ENCODE assay signal across 8 cellular contexts in the genomic region with DNA sequence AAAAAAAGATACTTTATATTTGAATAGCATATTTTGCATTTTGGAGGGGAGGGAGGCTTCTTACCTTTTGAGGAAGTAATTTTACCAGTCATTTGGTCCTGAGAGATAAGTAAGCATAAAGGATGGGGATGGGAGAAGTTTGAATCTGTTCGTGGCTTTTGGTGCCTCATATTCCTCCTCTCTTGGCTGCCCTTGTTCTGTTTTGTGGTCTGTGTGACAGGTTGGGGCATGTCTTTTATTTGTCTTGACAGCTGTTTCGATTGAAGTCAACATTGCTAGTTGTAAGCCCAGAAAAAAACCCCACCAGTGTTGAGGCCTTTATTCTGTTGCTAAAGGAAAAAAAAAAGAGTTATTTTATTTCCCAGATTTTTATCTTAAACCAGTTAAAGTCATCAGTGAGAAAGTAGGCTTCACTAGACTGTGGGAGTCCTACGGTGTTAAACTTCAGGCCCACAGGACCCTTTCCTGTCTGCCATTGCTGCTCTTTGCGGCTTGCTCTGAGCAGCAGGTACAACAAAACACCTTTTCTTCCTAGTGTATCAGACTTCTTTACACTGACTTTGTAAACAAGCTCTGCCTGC. TPM values are rescaled to one million over a fixed set of nuclear protein-coding genes. Genes with fewer than 3 reads are reported as not detected.
DNase-seq lines count a peak whose midpoint lies in the region; ATAC-seq and TF ChIP-seq lines count a peak whose summit lies in the region.

No MANE protein-coding gene starts in this region.

- no peak overlapping the region for H2AFZ ChIP-seq in MM.1S (ENCODE audit: low read length)
- H2AFZ ChIP-seq in mesenchymal stem cell (ENCODE audit: low read depth, low read length) = no peak overlapping the region
- H2AFZ ChIP-seq in GM23248 = no peak overlapping the region

- intact Hi-C loops in lower lobe of right lung (cut with DNase I) = no loop called here

- peaks cover 59% of the 10 kb centered on the region for H3F3A ChIP-seq in MM.1S (ENCODE audit: insufficient read depth, low read length)
- H3F3A ChIP-seq in GM23248 (ENCODE audit: insufficient read depth) = 0 out of 2 replicates have a peak, but pooled peaks cover 4% of the 10 kb centered on the region

- H3K4me3 ChIP-seq in MM.1S (ENCODE audit: low read length) (0 out of 2 replicates have a peak overlapping the region, but pooled peaks have one; percentile 2), WERI-Rb-1 (ENCODE audit: low read depth, low read length) (no peak overlapping the region), lower lobe of right lung (no peak overlapping the region), mesenchymal stem cell (ENCODE audit: insufficient read depth in 1 of 2, low read depth in 1 of 2, low read length in 2 of 2) (no peak overlapping the region), GM23248 (no peak overlapping the region)

- ATAC-seq in GM19395 (IDR thresholded peaks at IDR 0.05; ENCODE audit: unreplicated experiment) (peak; percentile 75), lower lobe of right lung (no peak)

- in situ Hi-C loops in GM23248 (cut with MboI) = no loop called here

- no peak overlapping the region for H4K91ac ChIP-seq in mesenchymal stem cell (ENCODE audit: low read length)

- H2BK12ac ChIP-seq in mesenchymal stem cell (ENCODE audit: low read length in 2 of 2) = no peak overlapping the region

- H3K9ac ChIP-seq in MM.1S (ENCODE audit: low read length) (peak overlapping the region; percentile 11; the same call in 1 of the 2 replicates), mesenchymal stem cell (ENCODE audit: low read length) (no peak overlapping the region), GM23248 (no peak overlapping the region)

- peaks cover 25% of the 10 kb centered on the region for H3K79me1 ChIP-seq in mesenchymal stem cell (replicated peaks; ENCODE audit: low read length, poor library complexity, severe bottlenecking)

- DNase-seq in DMS 273 treated with DMSO at 0.1 percent for 48 hours (lab: John Stamatoyannopoulos, UW) (peak; percentile 69), MM.1S (peak; percentile 80), WERI-Rb-1 (no peak), lower lobe of right lung (no peak), mesenchymal stem cell (no peak), NCI-H82 treated with DMSO at 0.1 percent for 48 hours (lab: John Stamatoyannopoulos, UW; ENCODE audit: unreplicated experiment) (no peak), GM23248 (no peak)

- H3K4me1 ChIP-seq in MM.1S (ENCODE audit: low read length) = peaks cover 61% of the 10 kb centered on the region
- H3K4me1 ChIP-seq in lower lobe of right lung = peaks cover 33% of the 10 kb centered on the region
- peaks cover 4% of the 10 kb centered on the region for H3K4me1 ChIP-seq in mesenchymal stem cell (ENCODE audit: control insufficient read depth, insufficient read depth, low read depth, low read length)
- peaks cover 10% of the 10 kb centered on the region for H3K4me1 ChIP-seq in GM23248 (ENCODE audit: insufficient read depth)

- H3K4me2 ChIP-seq in MM.1S (ENCODE audit: low read depth, low read length) (peak overlapping the region; percentile 40), mesenchymal stem cell (ENCODE audit: low read length, poor library complexity, severe bottlenecking) (no peak overlapping the region), GM23248 (ENCODE audit: unreplicated experiment) (no peak overlapping the region)

- H2BK15ac ChIP-seq in mesenchymal stem cell (ENCODE audit: low read depth, poor library complexity, severe bottlenecking) = no peak overlapping the region

- TF ChIP-seq CTCF in MM.1S (IDR thresholded peaks at IDR 0.05; ENCODE audit: low read length) = no peak
- TF ChIP-seq CTCF in WERI-Rb-1 (IDR thresholded peaks at IDR 0.05; ENCODE audit: low read depth, low read length) = no peak
- no peak for TF ChIP-seq CTCF in lower lobe of right lung (IDR thresholded peaks at IDR 0.05)

- H3K23ac ChIP-seq in mesenchymal stem cell (ENCODE audit: low read length in 2 of 2) = no peak overlapping the region

- H3K27ac ChIP-seq in MM.1S (ENCODE audit: low read length) (peak overlapping the region; percentile 79), WERI-Rb-1 (peak overlapping the region; percentile 61), lower lobe of right lung (peak overlapping the region; percentile 53), mesenchymal stem cell (ENCODE audit: low read length, poor library complexity, severe bottlenecking) (no peak overlapping the region), GM23248 (no peak overlapping the region)

- H4K8ac ChIP-seq in mesenchymal stem cell (ENCODE audit: low read length) = no peak overlapping the region

- H2AK5ac ChIP-seq in mesenchymal stem cell (ENCODE audit: low read length, severe bottlenecking) = no peak overlapping the region

- peaks cover 78% of the 10 kb centered on the region for H3K79me2 ChIP-seq in MM.1S (ENCODE audit: low read length)
- peaks cover 93% of the 10 kb centered on the region for H3K79me2 ChIP-seq in GM23248 (ENCODE audit: insufficient read depth)

- no peak overlapping the region for H3K4ac ChIP-seq in mesenchymal stem cell (ENCODE audit: low read depth in 1 of 2, low read length in 2 of 2)

- H3K9me2 ChIP-seq in MM.1S (replicated peaks; ENCODE audit: insufficient read depth, low read length) (no peaks in the 10 kb centered on the region), GM23248 (ENCODE audit: insufficient read depth) (no peaks in the 10 kb centered on the region)

- H3K36me3 ChIP-seq in MM.1S (replicated peaks; ENCODE audit: insufficient read depth, low read length) (no peaks in the 10 kb centered on the region), WERI-Rb-1 (peaks cover 31% of the 10 kb centered on the region), lower lobe of right lung (peaks cover 27% of the 10 kb centered on the region), mesenchymal stem cell (ENCODE audit: control insufficient read depth in 1 of 2, insufficient read depth in 2 of 2, low read depth in 1 of 2, low read length in 2 of 2) (peaks cover 28 to 49% of the 10 kb centered on the region in 2 experiments), GM23248 (ENCODE audit: low read depth) (peaks cover 20% of the 10 kb centered on the region; the same call in 1 of the 2 replicates)

- H2BK5ac ChIP-seq in mesenchymal stem cell (ENCODE audit: low read depth, low read length, poor library complexity, severe bottlenecking) = no peak overlapping the region

- H4K20me1 ChIP-seq in MM.1S (ENCODE audit: insufficient read depth, low read length) (no peaks in the 10 kb centered on the region), GM23248 (ENCODE audit: insufficient read depth) (peaks cover 15% of the 10 kb centered on the region; the same call in 1 of the 2 replicates)

- H3K27me3 ChIP-seq in MM.1S (replicated peaks; ENCODE audit: insufficient read depth, low read length) (no peaks in the 10 kb centered on the region), WERI-Rb-1 (ENCODE audit: insufficient read depth, low read depth, severe bottlenecking) (no peaks in the 10 kb centered on the region), lower lobe of right lung (ENCODE audit: low read depth) (no peaks in the 10 kb centered on the region), mesenchymal stem cell (ENCODE audit: control insufficient read depth in 1 of 2, insufficient read depth in 1 of 2, low read length in 2 of 2) (no peaks in the 10 kb centered on the region), GM23248 (replicated peaks; ENCODE audit: insufficient read depth) (no peaks in the 10 kb centered on the region)

- no peak overlapping the region for H2BK120ac ChIP-seq in mesenchymal stem cell (ENCODE audit: low read depth, low read length)

- no peaks in the 10 kb centered on the region for H3K9me3 ChIP-seq in MM.1S (replicated peaks; ENCODE audit: insufficient read depth, low read length)
- H3K9me3 ChIP-seq in WERI-Rb-1 (ENCODE audit: severe bottlenecking) = no peaks in the 10 kb centered on the region
- no peaks in the 10 kb centered on the region for H3K9me3 ChIP-seq in lower lobe of right lung
- H3K9me3 ChIP-seq in mesenchymal stem cell (ENCODE audit: control insufficient read depth, low read length) = no peaks in the 10 kb centered on the region
- no peaks in the 10 kb centered on the region for H3K9me3 ChIP-seq in GM23248 (ENCODE audit: low read depth)

- no peak overlapping the region for H3K14ac ChIP-seq in mesenchymal stem cell (ENCODE audit: low read length in 2 of 2)

- H3K18ac ChIP-seq in mesenchymal stem cell (ENCODE audit: low read depth in 1 of 2, low read length in 2 of 2) = no peak overlapping the region

- 85% methylated on average over 3 of the region's 4 CpGs for WGBS in mesenchymal stem cell
- WGBS in GM23248 (ENCODE audit: low coverage in 1 of 2, low lambda C conversion rate in 2 of 2, missing lambda C conversion rate in 2 of 2), 2 experiments = 76 to 89% methylated on average over 4 of the region's 4 CpGs

RNA-seq across cellular contexts. Expression of a gene that starts 11.4 kb away (rescaled TPM):
- total RNA-seq in lower lobe of right lung = 47.1 TPM
- polyA plus RNA-seq in mesenchymal stem cell (2013, experiment 1 of 2) = 27.0 TPM
- polyA plus RNA-seq in mesenchymal stem cell (2013, experiment 2 of 2) = 34.1 TPM
- 20.9 and 53.7 TPM in 2 replicates for total RNA-seq in GM23248 (2014; rRNA removed; shearing (Covaris generic))
- polyA plus RNA-seq in GM23248 (2016; fragmentation: Nextera tagmentation; extraction: Ambion mirVana) = 15.8 and 17.3 TPM in 2 replicates

RNA-seq across cellular contexts. Expression of a gene that starts 30.5 kb away (rescaled TPM):
- total RNA-seq in lower lobe of right lung = 45.1 TPM
- polyA plus RNA-seq in mesenchymal stem cell (2013, experiment 1 of 2) = 26.1 TPM
- polyA plus RNA-seq in mesenchymal stem cell (2013, experiment 2 of 2) = 25.9 TPM
- 36.2 and 47.6 TPM in 2 replicates for total RNA-seq in GM23248 (2014; rRNA removed; shearing (Covaris generic))
- 24.8 and 26.0 TPM in 2 replicates for polyA plus RNA-seq in GM23248 (2016; fragmentation: Nextera tagmentation; extraction: Ambion mirVana)

RNA-seq across cellular contexts. Expression of a gene that starts 35.0 kb away (rescaled TPM):
- total RNA-seq in lower lobe of right lung = 16.8 TPM
- 7.0 TPM for polyA plus RNA-seq in mesenchymal stem cell (2013, experiment 1 of 2)
- 7.0 TPM for polyA plus RNA-seq in mesenchymal stem cell (2013, experiment 2 of 2)
- 8.5 and 11.9 TPM in 2 replicates for total RNA-seq in GM23248 (2014; rRNA removed; shearing (Covaris generic))
- polyA plus RNA-seq in GM23248 (2016; fragmentation: Nextera tagmentation; extraction: Ambion mirVana) = 13.4 and 15.8 TPM in 2 replicates

RNA-seq across cellular contexts. Expression of a gene that starts 35.1 kb away (rescaled TPM):
- total RNA-seq in lower lobe of right lung = 36.1 TPM
- polyA plus RNA-seq in mesenchymal stem cell (2013, experiment 1 of 2) = 14.6 TPM
- polyA plus RNA-seq in mesenchymal stem cell (2013, experiment 2 of 2) = 14.7 TPM
- 49.6 and 68.0 TPM in 2 replicates for total RNA-seq in GM23248 (2014; rRNA removed; shearing (Covaris generic))
- polyA plus RNA-seq in GM23248 (2016; fragmentation: Nextera tagmentation; extraction: Ambion mirVana) = 24.1 and 27.2 TPM in 2 replicates

RNA-seq across cellular contexts. Expression of a gene that starts 39.8 kb away (rescaled TPM):
- 64.5 TPM for total RNA-seq in lower lobe of right lung
- polyA plus RNA-seq in mesenchymal stem cell (2013, experiment 1 of 2) = 0.04 TPM
- 0.03 TPM for polyA plus RNA-seq in mesenchymal stem cell (2013, experiment 2 of 2)
- total RNA-seq in GM23248 (2014; rRNA removed; shearing (Covaris generic)) = 0.32 TPM in 1 of 2 replicates, not detected in the other
- 0.34 TPM in 1 of 2 replicates, not detected in the other for polyA plus RNA-seq in GM23248 (2016; fragmentation: Nextera tagmentation; extraction: Ambion mirVana)

Comparison
In these comparisons a context has a peak if more than half of its experiments do, and no peak if none do; other contexts are left out.
1. DNase-seq: peak in DMS 273 treated with DMSO at 0.1 percent for 48 hours (single experiment) and MM.1S (single experiment); none in WERI-Rb-1 (single experiment), lower lobe of right lung (single experiment), mesenchymal stem cell (single experiment), NCI-H82 treated with DMSO at 0.1 percent for 48 hours (single experiment) and GM23248 (single experiment).
2. H3K27ac ChIP-seq: peak in MM.1S (single experiment), WERI-Rb-1 (single experiment) and lower lobe of right lung (single experiment); none in mesenchymal stem cell (single experiment) and GM23248 (single experiment).